In genomic region chr3:139499536-139499935, GRCh38 we compare ENCODE assay signal across 42 cellular contexts. TPM values are rescaled to one million over a fixed set of nuclear protein-coding genes. Genes with fewer than 3 reads are reported as not detected.
"Had no signal": no experiment of that assay in that cellular context is flagged by ENCODE, and none has a peak within 500 bp of the region (broad histone marks: within the 10 kb centered on the region; RNA-seq: fewer than 3 reads in every experiment).

No MANE protein-coding gene starts in this region.

- H3K9me3 Mint-ChIP-seq: activated T-helper 1 cell treated with anti-CD3 and anti-CD28 coated beads, Interleukin-12 subunit alpha, Interleukin-12 subunit beta, Interleukin-2, Interleukin-4 antibody, amounts not matched to agents 30 ng/mL and 10 ng/mL and 1 ng/mL, durations not matched to agents 14 hours and 24 hours and 36 hours had no signal

- H3K36me3 ChIP-seq: adrenal gland, ascending aorta, brain microvascular endothelial cell, breast epithelium, cardiac muscle cell had no signal

- FAIRE-seq: astrocyte, bronchial epithelial cell had no signal

- H3K4me3 ChIP-seq: adrenal gland, ascending aorta, body of pancreas, breast epithelium, cardiac muscle cell had no signal

- H3K27ac Mint-ChIP-seq: activated naive CD4-positive, alpha-beta T cell treated with anti-CD3 and anti-CD28 coated beads for 36 hours; activated naive CD4-positive, alpha-beta T cell treated with anti-CD3 and anti-CD28 coated beads, Interleukin-2, amount 10 ng/mL, durations not matched to agents 7 days and 5 days; activated naive CD4-positive, alpha-beta T cell treated with anti-CD3 and anti-CD28 coated beads, Interleukin-2, amount 50 U/mL, for 24 hours; activated naive CD4-positive, alpha-beta T cell treated with anti-CD3 and anti-CD28 coated beads, Interleukin-2, amount 50 U/mL, for 72 hours; activated naive CD8-positive, alpha-beta T cell; activated naive CD8-positive, alpha-beta T cell treated with anti-CD3 and anti-CD28 coated beads for 36 hours; activated naive CD8-positive, alpha-beta T cell treated with anti-CD3 and anti-CD28 coated beads, Interleukin-2, amount 10 ng/mL, durations not matched to agents 7 days and 5 days; activated naive CD8-positive, alpha-beta T cell treated with anti-CD3 and anti-CD28 coated beads, Interleukin-2, amount 50 U/mL, for 24 hours; activated T-cell treated with anti-CD3 and anti-CD28 coated beads, Interleukin-2, amount 50 U/mL, for 24 hours; activated T-cell treated with anti-CD3 and anti-CD28 coated beads, Interleukin-2, amount 50 U/mL, for 72 hours; activated T-helper 1 cell treated with anti-CD3 and anti-CD28 coated beads, Interleukin-12 subunit alpha, Interleukin-12 subunit beta, Interleukin-2, Interleukin-4 antibody, amounts not matched to agents 30 ng/mL and 10 ng/mL and 1 ng/mL, durations not matched to agents 14 hours and 24 hours and 36 hours; activated T-helper 2 cell treated with anti-CD3 and anti-CD28 coated beads, Interferon-gamma antibody, Interleukin-2, Interleukin-4, amounts not matched to agents 10 μg/mL and 5 μg/mL and 100 μg/mL, durations not matched to agents 14 hours and 24 hours and 36 hours; brain had no signal

- H3K4me1 Mint-ChIP-seq: activated naive CD4-positive, alpha-beta T cell treated with anti-CD3 and anti-CD28 coated beads, Interleukin-2, amount 10 ng/mL, durations not matched to agents 7 days and 5 days; activated naive CD4-positive, alpha-beta T cell treated with anti-CD3 and anti-CD28 coated beads, Interleukin-2, amount 50 U/mL, for 24 hours; activated naive CD8-positive, alpha-beta T cell treated with anti-CD3 and anti-CD28 coated beads for 36 hours; activated naive CD8-positive, alpha-beta T cell treated with anti-CD3 and anti-CD28 coated beads, Interleukin-2, amount 10 ng/mL, durations not matched to agents 7 days and 5 days; activated naive CD8-positive, alpha-beta T cell treated with anti-CD3 and anti-CD28 coated beads, Interleukin-2, amount 50 U/mL, for 24 hours; brain; central memory CD8-positive, alpha-beta T cell had no signal

- ATAC-seq: activated naive CD4-positive, alpha-beta T cell treated with anti-CD3 and anti-CD28 coated beads, Interleukin-2, amount 50 U/mL, for 72 hours; activated naive CD8-positive, alpha-beta T cell treated with anti-CD3 and anti-CD28 coated beads, Interleukin-2, amount 50 U/mL, for 24 hours; activated T-cell treated with anti-CD3 and anti-CD28 coated beads, Interleukin-2, amount 50 U/mL, for 4 hours; activated T-cell treated with anti-CD3 and anti-CD28 coated beads, Interleukin-2, amount 50 U/mL, for 72 hours; body of pancreas had no signal

- H3K4me3 Mint-ChIP-seq: activated naive CD4-positive, alpha-beta T cell treated with anti-CD3 and anti-CD28 coated beads for 36 hours; activated naive CD4-positive, alpha-beta T cell treated with anti-CD3 and anti-CD28 coated beads, Interleukin-2, amount 10 ng/mL, durations not matched to agents 7 days and 5 days; activated naive CD4-positive, alpha-beta T cell treated with anti-CD3 and anti-CD28 coated beads, Interleukin-2, amount 50 U/mL, for 24 hours; activated naive CD8-positive, alpha-beta T cell; activated naive CD8-positive, alpha-beta T cell treated with anti-CD3 and anti-CD28 coated beads for 36 hours; activated naive CD8-positive, alpha-beta T cell treated with anti-CD3 and anti-CD28 coated beads, Interleukin-2, amount 10 ng/mL, durations not matched to agents 7 days and 5 days; activated naive CD8-positive, alpha-beta T cell treated with anti-CD3 and anti-CD28 coated beads, Interleukin-2, amount 50 U/mL, for 24 hours; activated T-cell treated with anti-CD3 and anti-CD28 coated beads, Interleukin-2, amount 50 U/mL, for 24 hours; activated T-cell treated with anti-CD3 and anti-CD28 coated beads, Interleukin-2, amount 50 U/mL, for 4 hours; activated T-cell treated with anti-CD3 and anti-CD28 coated beads, Interleukin-2, amount 50 U/mL, for 72 hours; activated T-helper 1 cell treated with anti-CD3 and anti-CD28 coated beads, Interleukin-12 subunit alpha, Interleukin-12 subunit beta, Interleukin-2, Interleukin-4 antibody, amounts not matched to agents 30 ng/mL and 10 ng/mL and 1 ng/mL, durations not matched to agents 14 hours and 24 hours and 36 hours; brain; central memory CD8-positive, alpha-beta T cell had no signal

- H3K4me1 ChIP-seq: adrenal gland, ascending aorta, body of pancreas, breast epithelium had no signal

- H3K27ac ChIP-seq: adrenal gland, ascending aorta, body of pancreas, brain microvascular endothelial cell, breast epithelium, cardiac muscle cell had no signal

- H3K27me3 Mint-ChIP-seq: activated naive CD4-positive, alpha-beta T cell treated with anti-CD3 and anti-CD28 coated beads, Interleukin-2, amount 10 ng/mL, durations not matched to agents 7 days and 5 days; activated naive CD8-positive, alpha-beta T cell treated with anti-CD3 and anti-CD28 coated beads, Interleukin-2, amount 50 U/mL, for 24 hours; activated T-cell treated with anti-CD3 and anti-CD28 coated beads, Interleukin-2, amount 50 U/mL, for 24 hours had no signal

- H3K9me3 ChIP-seq: adrenal gland, ascending aorta, body of pancreas had no signal

- H3K36me3 Mint-ChIP-seq: activated naive CD4-positive, alpha-beta T cell treated with anti-CD3 and anti-CD28 coated beads, Interleukin-2, amount 10 ng/mL, durations not matched to agents 7 days and 5 days had no signal

- DNase-seq: activated effector memory CD4-positive, alpha-beta T cell treated with anti-CD3 and anti-CD28 coated beads, Interleukin-2, amount 50 U/mL, for 16 hours; activated effector memory CD4-positive, alpha-beta T cell treated with Interleukin-2 at 50 U/mL for 16 hours; activated gamma-delta T cell; activated gamma-delta T cell treated with Interleukin-2 at 50 U/mL for 16 hours; activated naive CD4-positive, alpha-beta T cell; activated naive CD4-positive, alpha-beta T cell treated with anti-CD3 and anti-CD28 coated beads for 36 hours; activated naive CD4-positive, alpha-beta T cell treated with anti-CD3 and anti-CD28 coated beads, Interleukin-2, amount 10 ng/mL, durations not matched to agents 7 days and 5 days; activated naive CD4-positive, alpha-beta T cell treated with anti-CD3 and anti-CD28 coated beads, Interleukin-2, amount 50 U/mL, for 16 hours; activated naive CD4-positive, alpha-beta T cell treated with Interleukin-2 at 50 U/mL for 16 hours; activated naive CD8-positive, alpha-beta T cell treated with anti-CD3 and anti-CD28 coated beads for 36 hours; activated naive CD8-positive, alpha-beta T cell treated with anti-CD3 and anti-CD28 coated beads, Interleukin-2, amount 10 ng/mL, durations not matched to agents 7 days and 5 days; activated naive CD8-positive, alpha-beta T cell treated with anti-CD3 and anti-CD28 coated beads, Interleukin-2, amount 50 U/mL, for 24 hours; activated T-cell treated with anti-CD3 and anti-CD28 coated beads, Interleukin-2, amount 50 U/mL, for 1 hour; activated T-cell treated with anti-CD3 and anti-CD28 coated beads, Interleukin-2, amount 50 U/mL, for 24 hours; activated T-cell treated with anti-CD3 and anti-CD28 coated beads, Interleukin-2, amount 50 U/mL, for 4 hours; activated T-cell treated with anti-CD3 and anti-CD28 coated beads, Interleukin-2, amount 50 U/mL, for 48 hours; activated T-cell treated with anti-CD3 and anti-CD28 coated beads, Interleukin-2, amount 50 U/mL, for 72 hours; adrenal gland; amniotic stem cell; amygdala; anterior cingulate cortex; aorta; body of pancreas; brain microvascular endothelial cell; caudate nucleus; central memory CD4-positive, alpha-beta T cell; cerebellar nuclear complex had no signal

- H3K27me3 ChIP-seq: adrenal gland, ascending aorta, body of pancreas, brain microvascular endothelial cell, breast epithelium, cardiac muscle cell had no signal

RNA-seq across cellular contexts. Expression of gene RBP2, which starts 23.2 kb away (rescaled TPM):
- total RNA-seq: activated naive CD4-positive, alpha-beta T cell treated with anti-CD3 and anti-CD28 coated beads for 36 hours; activated naive CD4-positive, alpha-beta T cell treated with anti-CD3 and anti-CD28 coated beads, Interleukin-2, amount 50 U/mL, for 72 hours; activated naive CD8-positive, alpha-beta T cell treated with anti-CD3 and anti-CD28 coated beads for 36 hours; activated naive CD8-positive, alpha-beta T cell treated with anti-CD3 and anti-CD28 coated beads, Interleukin-2, amount 10 ng/mL, durations not matched to agents 7 days and 5 days; activated T-cell treated with anti-CD3 and anti-CD28 coated beads, Interleukin-2, amount 50 U/mL, for 4 hours; activated T-cell treated with anti-CD3 and anti-CD28 coated beads, Interleukin-2, amount 50 U/mL, for 72 hours; activated T-helper 1 cell treated with anti-CD3 and anti-CD28 coated beads, Interleukin-12 subunit alpha, Interleukin-12 subunit beta, Interleukin-2, Interleukin-4 antibody, amounts not matched to agents 30 ng/mL and 10 ng/mL and 1 ng/mL, durations not matched to agents 14 hours and 24 hours and 36 hours; activated T-helper 2 cell treated with anti-CD3 and anti-CD28 coated beads, Interferon-gamma antibody, Interleukin-2, Interleukin-4, amounts not matched to agents 10 μg/mL and 5 μg/mL and 100 μg/mL, durations not matched to agents 14 hours and 24 hours and 36 hours; aorta; ascending aorta; astrocyte; body of pancreas; bronchial epithelial cell; cardiac muscle cell; cardiac septum; cerebellum; chondrocyte had no signal
- polyA plus RNA-seq: cardiac muscle cell had no signal

RNA-seq across cellular contexts. Expression of gene RBP1, which starts 40.0 kb away (rescaled TPM):
- total RNA-seq: activated naive CD4-positive, alpha-beta T cell treated with anti-CD3 and anti-CD28 coated beads for 36 hours; activated naive CD4-positive, alpha-beta T cell treated with anti-CD3 and anti-CD28 coated beads, Interleukin-2, amount 50 U/mL, for 72 hours; activated naive CD8-positive, alpha-beta T cell treated with anti-CD3 and anti-CD28 coated beads for 36 hours; activated naive CD8-positive, alpha-beta T cell treated with anti-CD3 and anti-CD28 coated beads, Interleukin-2, amount 10 ng/mL, durations not matched to agents 7 days and 5 days; activated T-cell treated with anti-CD3 and anti-CD28 coated beads, Interleukin-2, amount 50 U/mL, for 72 hours; activated T-helper 1 cell treated with anti-CD3 and anti-CD28 coated beads, Interleukin-12 subunit alpha, Interleukin-12 subunit beta, Interleukin-2, Interleukin-4 antibody, amounts not matched to agents 30 ng/mL and 10 ng/mL and 1 ng/mL, durations not matched to agents 14 hours and 24 hours and 36 hours; activated T-helper 2 cell treated with anti-CD3 and anti-CD28 coated beads, Interferon-gamma antibody, Interleukin-2, Interleukin-4, amounts not matched to agents 10 μg/mL and 5 μg/mL and 100 μg/mL, durations not matched to agents 14 hours and 24 hours and 36 hours had no signal
